ENCODE assay signal across 1 cellular context in genomic region chr7:76149847-76150691, GRCh38.
TF ChIP-seq lines count a peak whose summit lies in the region.

No MANE protein-coding gene starts in this region.

TF ChIP-seq in HepG2, 621 proteins besides CTCF, POLR2A, EP300 and RAD21 (continued from another document):
- TF ChIP-seq ZNF207 (IDR thresholded peaks at IDR 0.05; ENCODE audit: borderline replicate concordance) (no peak), ZNF773 (CRISPR knock-in tag; IDR thresholded peaks at IDR 0.05; ENCODE audit: borderline replicate concordance) (no peak), ZFY (CRISPR knock-in tag; IDR thresholded peaks at IDR 0.05) (no peak), TBP (CRISPR knock-in tag; IDR thresholded peaks at IDR 0.05) (no peak), NONO (IDR thresholded peaks at IDR 0.05) (no peak), NONO (CRISPR knock-in tag; conservative IDR thresholded peaks at IDR 0.05) (no peak)
